8 cellular contexts compared by ENCODE assay signal in the genomic region with DNA sequence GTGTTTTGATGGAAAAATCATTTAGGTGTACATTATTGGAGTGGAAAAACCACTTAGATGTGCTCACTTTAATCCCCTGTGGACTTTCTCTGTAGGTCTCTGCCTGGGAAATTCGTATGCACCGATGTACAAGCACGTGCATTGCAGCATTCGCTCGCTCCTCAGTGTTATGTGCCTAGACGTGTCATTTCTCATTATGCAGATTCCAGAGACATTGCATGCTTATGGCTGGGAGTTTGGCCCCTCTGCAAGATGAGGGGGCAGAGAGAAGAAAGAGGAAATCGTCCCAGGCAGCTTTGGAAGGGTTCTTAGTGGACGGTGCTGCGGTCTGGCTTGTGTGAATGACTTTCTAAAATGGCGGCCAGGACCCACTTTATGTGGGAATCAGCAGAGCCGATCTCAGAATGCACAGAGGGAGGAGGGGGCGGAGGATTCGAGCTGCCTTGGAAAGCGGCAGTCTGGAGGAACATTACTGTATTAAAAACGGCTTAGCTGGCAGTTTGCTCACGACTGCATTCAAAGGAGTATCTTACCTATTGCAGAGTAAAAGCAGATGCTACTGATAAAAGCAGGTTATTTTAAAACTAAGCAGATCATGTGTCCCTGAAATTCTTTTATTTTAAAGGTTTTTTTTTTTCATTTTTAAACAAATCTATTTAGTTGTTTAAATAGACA. TPM values are rescaled to one million over a fixed set of nuclear protein-coding genes. Genes with fewer than 3 reads are reported as not detected.
A peak's percentile ranks its signal among the peaks of the same experiment; 100 is the strongest.
DNase-seq lines count a peak whose midpoint lies in the region; ATAC-seq and TF ChIP-seq lines count a peak whose summit lies in the region.

No MANE protein-coding gene starts in this region.

- H3K36me3 ChIP-seq in MG63 (no peaks in the 10 kb centered on the region), RWPE2 (ENCODE audit: low read depth) (peaks cover 24% of the 10 kb centered on the region), ascending aorta (no peaks in the 10 kb centered on the region), iPS-20b (ENCODE audit: insufficient read depth, low read depth, low read length) (no peaks in the 10 kb centered on the region), gastrocnemius medialis (no peaks in the 10 kb centered on the region)

- TF ChIP-seq CTCF in RWPE2 (IDR thresholded peaks at IDR 0.05; ENCODE audit: poor library complexity, severe bottlenecking) (no peak), ascending aorta (IDR thresholded peaks at IDR 0.05) (no peak), gastrocnemius medialis (IDR thresholded peaks at IDR 0.05 in 4 of 5, conservative IDR thresholded peaks at IDR 0.05 in 1 of 5) (no peak)

- in situ Hi-C loops in gastrocnemius medialis (cut with MboI; ENCODE audit: low sequenced_read_pairs in 4 of 4) = loop anchor here in 1 of 4 donors (5.0 kb wide), 1 partner anchor 37 kb away; no protein-coding TSS in a partner anchor

- intact Hi-C loops in ascending aorta (cut with DNase I) = loop anchor here (1.0 to 5.0 kb wide), 2 partner anchors 36 to 53 kb away; no protein-coding TSS in a partner anchor
- intact Hi-C loops in gastrocnemius medialis (cut with DNase I; ENCODE audit: low total_unique reads) = loop anchor here (2.0 kb wide), 1 partner anchor 37 kb away; no protein-coding TSS in a partner anchor

- ATAC-seq in RWPE2 (ENCODE audit: low read depth) = peak; percentile 40
- peak in 1 of 2 donors; percentile 5 for ATAC-seq in gastrocnemius medialis
- ATAC-seq in GM19455 (IDR thresholded peaks at IDR 0.05; ENCODE audit: unreplicated experiment) = no peak
- no peak for ATAC-seq in HG03175 (IDR thresholded peaks at IDR 0.05; ENCODE audit: unreplicated experiment)

- peaks cover 29% of the 10 kb centered on the region for H3K4me1 ChIP-seq in RWPE2 (ENCODE audit: insufficient read depth, poor library complexity, severe bottlenecking)
- peaks cover 6 to 39% of the 10 kb centered on the region in 2 donors for H3K4me1 ChIP-seq in ascending aorta
- peaks cover 13% of the 10 kb centered on the region for H3K4me1 ChIP-seq in iPS-20b (ENCODE audit: insufficient read depth, low read length)
- H3K4me1 ChIP-seq in gastrocnemius medialis = peaks cover 50 to 66% of the 10 kb centered on the region in 2 donors

- H3K9me3 ChIP-seq in MG63 (no peaks in the 10 kb centered on the region), RWPE2 (ENCODE audit: severe bottlenecking) (no peaks in the 10 kb centered on the region), ascending aorta (no peaks in the 10 kb centered on the region), iPS-20b (ENCODE audit: insufficient read depth, low read depth, low read length) (no peaks in the 10 kb centered on the region), gastrocnemius medialis (no peaks in the 10 kb centered on the region)

- peak overlapping the region; percentile 78 for H3K4me3 ChIP-seq in MG63
- peak overlapping the region; percentile 96 for H3K4me3 ChIP-seq in RWPE2 (ENCODE audit: severe bottlenecking)
- peak overlapping the region; percentile 98 to 100 for H3K4me3 ChIP-seq in ascending aorta
- H3K4me3 ChIP-seq in iPS-20b (ENCODE audit: low read length) = peak overlapping the region; percentile 91
- peak overlapping the region; percentile 74 to 88 (median 82) for H3K4me3 ChIP-seq in gastrocnemius medialis

- peak overlapping the region; percentile 97 for H3K9ac ChIP-seq in iPS-20b (ENCODE audit: low read depth, low read length)

- H3K27me3 ChIP-seq in MG63 (no peaks in the 10 kb centered on the region), RWPE2 (ENCODE audit: insufficient read depth, poor library complexity, severe bottlenecking) (no peaks in the 10 kb centered on the region), ascending aorta (no peaks in the 10 kb centered on the region), iPS-20b (ENCODE audit: insufficient read depth, low read length) (no peaks in the 10 kb centered on the region; the same call in 1 of the 2 replicates), gastrocnemius medialis (no peaks in the 10 kb centered on the region)

- peak; percentile 89 for DNase-seq in DMS79 (lab: John Stamatoyannopoulos, UW)
- peak; percentile 73 for DNase-seq in MG63
- no peak for DNase-seq in RWPE2 (ENCODE audit: low spot score)
- DNase-seq in ascending aorta (ENCODE audit: low spot score in 2 of 2) = no peak
- DNase-seq in gastrocnemius medialis = no peak

- peak overlapping the region; percentile 91 for H3K27ac ChIP-seq in RWPE2 (ENCODE audit: poor library complexity, severe bottlenecking)
- peak overlapping the region; percentile 96 to 99 for H3K27ac ChIP-seq in ascending aorta
- peak overlapping the region; percentile 86 for H3K27ac ChIP-seq in iPS-20b (ENCODE audit: low read length)
- peak overlapping the region; percentile 90 to 99 (median 98) for H3K27ac ChIP-seq in gastrocnemius medialis

- no peak for TF ChIP-seq POLR2A in gastrocnemius medialis (IDR thresholded peaks at IDR 0.05)

RNA-seq across cellular contexts. Expression of a gene that starts 2.4 kb away (rescaled TPM):
- 3.3 and 4.8 TPM in 2 replicates for total RNA-seq in MG63 (2014; rRNA removed; shearing (Covaris generic); ENCODE audit: low replicate concordance)
- total RNA-seq in ascending aorta (53.9 TPM), gastrocnemius medialis (10 to 100 TPM; 21.7 to 55.5 (median 38.0) TPM)

RNA-seq across cellular contexts. Expression of a gene that starts 42.5 kb away (rescaled TPM):
- 4.7 and 6.2 TPM in 2 replicates for total RNA-seq in MG63 (2014; rRNA removed; shearing (Covaris generic); ENCODE audit: low replicate concordance)
- total RNA-seq in ascending aorta = not detected
- total RNA-seq in gastrocnemius medialis = 1 to 10 TPM; 1.2 to 2.4 (median 1.2) TPM

Comparison
In these comparisons a context has a peak if more than half of its experiments do, and no peak if none do; other contexts are left out.
1. DNase-seq: peak in DMS79 (single experiment) and MG63 (single experiment); none in RWPE2 (single experiment), ascending aorta (0 of 2) and gastrocnemius medialis (0 of 2).
2. Peak in every context shown above with its lines, with median percentiles within 50 percentile points of each other: H3K4me3 ChIP-seq and H3K27ac ChIP-seq.